25 cellular contexts compared by ENCODE assay signal in the genomic region with DNA sequence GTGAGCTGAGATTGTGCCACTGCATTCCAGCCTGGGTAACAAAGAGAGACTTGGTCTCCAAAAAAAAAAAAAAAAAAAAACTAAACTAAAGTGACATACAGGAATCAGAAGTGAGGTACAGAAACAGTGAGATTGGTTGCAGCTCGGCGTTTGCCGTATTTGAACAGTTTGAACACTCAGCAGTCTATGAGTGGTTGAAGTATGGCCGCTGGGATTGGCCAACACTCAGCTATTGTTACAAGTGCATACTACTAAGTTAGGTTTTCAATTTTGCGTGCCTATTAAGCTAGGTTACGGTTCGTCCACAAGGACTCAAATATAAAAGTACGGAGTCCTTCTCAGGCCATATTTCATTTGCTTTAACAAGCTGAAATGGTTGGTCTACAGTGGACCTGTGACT. TPM values are rescaled to one million over a fixed set of nuclear protein-coding genes. Genes with fewer than 3 reads are reported as not detected.
"Had no signal": no experiment of that assay in that cellular context is flagged by ENCODE, and none has a peak within 500 bp of the region (broad histone marks: within the 10 kb centered on the region; RNA-seq: fewer than 3 reads in every experiment).

No MANE protein-coding gene starts in this region.

- H3K27ac ChIP-seq: gastrocnemius medialis, lower lobe of right lung, parathyroid adenoma, stomach, thyroid gland, vagina had no signal

- H3K27me3 ChIP-seq: dorsolateral prefrontal cortex, gastrocnemius medialis, stomach, thyroid gland, vagina had no signal

- ATAC-seq: gastrocnemius medialis; left ventricle myocardium superior; natural killer cell; sciatic nerve; stimulated activated effector memory CD8-positive, alpha-beta T cell treated with anti-CD3 and anti-CD28 coated beads, Interleukin-12 subunit alpha, Interleukin-12 subunit beta, amount 100 ng/mL, for 72 hours had no signal

- FAIRE-seq: keratinocyte had no signal

- H3K4me3 ChIP-seq: dorsolateral prefrontal cortex, gastrocnemius medialis, lower lobe of right lung, smooth muscle cell, stomach, thyroid gland, vagina had no signal

- H2AFZ ChIP-seq: parathyroid adenoma had no signal

- DNase-seq: effector CD4-positive, alpha-beta T cell; foreskin fibroblast; gastrocnemius medialis; head of caudate nucleus; left ventricle myocardium superior; lower lobe of right lung; natural killer cell; stimulated activated CD4-positive, alpha-beta T cell treated with anti-CD3 and anti-CD28 coated beads, Interleukin-2, amount 100 ng/mL, for 24 hours; stimulated activated CD4-positive, alpha-beta T cell treated with anti-CD3 and anti-CD28 coated beads, Interleukin-4, amount 100 ng/mL, for 24 hours; stimulated activated naive CD4-positive, alpha-beta T cell treated with Interleukin-2 at 50 U/mL for 16 hours; stomach; trophoblast cell had no signal

- H3K36me3 ChIP-seq: gastrocnemius medialis, lower lobe of right lung, stomach, thyroid gland, vagina had no signal

- H3K9me3 ChIP-seq: gastrocnemius medialis, lower lobe of right lung, stomach, thyroid gland, vagina had no signal

- H3K9ac ChIP-seq: parathyroid adenoma had no signal

- H3K4me2 ChIP-seq: smooth muscle cell had no signal

RNA-seq across cellular contexts. Expression of gene GFI1B, which starts 30.7 kb away (rescaled TPM):
- total RNA-seq: gastrocnemius medialis, glomerular endothelial cell, neural crest cell, osteoblast, sciatic nerve, smooth muscle cell, subcutaneous adipose tissue, ureter, vagina had no signal
- polyA plus RNA-seq: keratinocyte, smooth muscle cell, stomach had no signal
